25 cellular contexts compared by ENCODE assay signal in genomic region chr3:123296836-123297626, GRCh38.
"Had no signal": no experiment of that assay in that cellular context is flagged by ENCODE, and none has a peak within 500 bp of the region (broad histone marks: within the 10 kb centered on the region; RNA-seq: fewer than 3 reads in every experiment).

No MANE protein-coding gene starts in this region.

- H3K9ac ChIP-seq: SK-N-SH had no signal

- H3K36me3 ChIP-seq: brain microvascular endothelial cell, SJCRH30 had no signal

- H3K4me3 ChIP-seq: cardiac muscle cell, Peyer's patch, SJCRH30 had no signal

- ATAC-seq: activated T-cell treated with anti-CD3 and anti-CD28 coated beads, Interleukin-2, amount 50 U/mL, for 4 hours had no signal

- H3K9me3 ChIP-seq: Peyer's patch, SJCRH30, SK-N-SH had no signal

- H3K4me1 ChIP-seq: Peyer's patch, SJCRH30 had no signal

- H3K4me2 ChIP-seq: SK-N-SH had no signal

- H3K27me3 ChIP-seq: brain microvascular endothelial cell, cardiac muscle cell, Peyer's patch had no signal

- DNase-seq: activated B cell treated with CpG ODN at 0.5 μM for 24 hours; activated CD4-positive, alpha-beta memory T cell treated with anti-CD3 and anti-CD28 coated beads for 36 hours; activated CD4-positive, alpha-beta T cell treated with anti-CD3 and anti-CD28 coated beads for 1 hour; activated CD4-positive, alpha-beta T cell treated with anti-CD3 and anti-CD28 coated beads, Interleukin-2, amount 10 ng/mL, durations not matched to agents 7 days and 5 days; activated CD8-positive, alpha-beta memory T cell treated with anti-CD3 and anti-CD28 coated beads for 24 hours; activated gamma-delta T cell treated with Interleukin-2 at 50 U/mL for 16 hours; activated naive CD4-positive, alpha-beta T cell treated with anti-CD3 and anti-CD28 coated beads, Interleukin-2, amount 10 ng/mL, durations not matched to agents 7 days and 5 days; activated naive CD8-positive, alpha-beta T cell treated with anti-CD3 and anti-CD28 coated beads for 36 hours; activated T-cell treated with anti-CD3 and anti-CD28 coated beads, Interleukin-2, amount 50 U/mL, for 4 hours; brain microvascular endothelial cell; MM.1S; NCI-H1105; NCI-H1436; NCI-H1694 treated with DMSO at 0.1 percent for 48 hours; NCI-H2029 treated with DMSO at 0.1 percent for 48 hours; NCI-H345; NCI-H510A; NCI-H526 treated with DMSO at 0.1 percent for 48 hours; NK-92 treated with Interleukin-12 subunit alpha and Interleukin-12 subunit beta, amount 100 ng/mL, for 24 hours; Right ventricle myocardium superior; SK-N-SH had no signal

- H3K27ac ChIP-seq: brain microvascular endothelial cell, cardiac muscle cell, Peyer's patch, RWPE1, SJCRH30 had no signal
